8 cellular contexts compared by ENCODE assay signal in the genomic region with DNA sequence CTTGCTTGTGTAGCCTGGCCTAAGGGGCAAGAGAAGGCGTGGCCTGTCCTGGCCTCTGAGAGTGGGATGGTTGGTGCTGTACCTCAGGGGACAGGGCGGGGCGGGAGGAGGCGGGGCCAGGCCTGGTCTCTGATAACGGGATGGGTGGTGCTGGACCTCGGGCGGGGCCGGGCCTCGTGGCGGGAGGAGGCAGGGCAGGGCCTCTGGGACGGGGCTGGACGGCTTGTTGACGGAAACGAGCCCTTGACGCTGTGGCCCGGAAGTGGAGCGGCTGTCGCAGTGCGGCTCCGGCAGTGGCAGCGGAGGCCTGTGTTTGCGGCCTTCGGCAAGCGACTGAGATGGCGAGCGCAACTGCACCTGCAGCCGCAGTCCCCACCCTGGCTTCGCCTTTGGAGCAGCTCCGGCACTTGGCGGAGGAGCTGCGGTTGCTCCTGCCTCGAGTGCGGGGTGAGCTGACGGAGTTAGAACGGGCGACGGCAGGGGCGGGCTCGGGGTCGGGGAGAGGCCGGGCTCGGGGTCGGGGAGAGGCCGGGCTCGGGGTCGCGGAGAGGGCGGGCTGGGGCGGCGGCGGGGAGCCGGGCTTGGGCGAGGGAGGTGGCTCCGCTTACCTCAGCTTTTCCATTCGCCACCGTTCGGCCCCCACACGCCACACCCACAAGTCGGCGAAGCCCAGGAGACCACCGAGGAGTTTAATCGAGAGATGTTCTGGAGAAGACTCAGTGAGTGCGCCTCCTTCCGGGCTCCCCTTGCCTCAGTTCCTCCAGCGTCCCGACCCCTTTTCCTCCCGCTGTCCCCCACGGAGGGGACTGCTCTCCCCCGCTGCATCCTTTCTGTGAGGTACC. TPM values are rescaled to one million over a fixed set of nuclear protein-coding genes. Genes with fewer than 3 reads are reported as not detected.
DNase-seq lines count a peak whose midpoint lies in the region; ATAC-seq lines count a peak whose summit lies in the region.

A gene with protein sequence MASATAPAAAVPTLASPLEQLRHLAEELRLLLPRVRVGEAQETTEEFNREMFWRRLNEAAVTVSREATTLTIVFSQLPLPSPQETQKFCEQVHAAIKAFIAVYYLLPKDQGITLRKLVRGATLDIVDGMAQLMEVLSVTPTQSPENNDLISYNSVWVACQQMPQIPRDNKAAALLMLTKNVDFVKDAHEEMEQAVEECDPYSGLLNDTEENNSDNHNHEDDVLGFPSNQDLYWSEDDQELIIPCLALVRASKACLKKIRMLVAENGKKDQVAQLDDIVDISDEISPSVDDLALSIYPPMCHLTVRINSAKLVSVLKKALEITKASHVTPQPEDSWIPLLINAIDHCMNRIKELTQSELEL (plus strand): TSS at position 243 of the 842 bp plus-strand sequence. CDS start 96 bp downstream, at position 339.

- CTCF ChIA-PET in activated CD8-positive, alpha-beta memory T cell treated with anti-CD3 and anti-CD28 coated beads for 36 hours (lab: Charles Lee): interaction anchor here (1.3 to 1.6 kb wide), 3 partner anchors 19 to 100 kb away, joined by 3 to 7 read pairs (median 7); no protein-coding TSS in a partner anchor

- ATAC-seq in GM19438 (IDR thresholded peaks at IDR 0.05; ENCODE audit: low read depth, unreplicated experiment) (peak; percentile 87), HG03571 (IDR thresholded peaks at IDR 0.05; ENCODE audit: unreplicated experiment) (peak; percentile 94)

- H3K36me3 ChIP-seq in effector memory CD4-positive, alpha-beta T cell (ENCODE audit: control insufficient read depth, insufficient read depth, low read length): peaks cover 15% of the 10 kb centered on the region

- H3K9me3 ChIP-seq in effector memory CD4-positive, alpha-beta T cell (ENCODE audit: control insufficient read depth, low read length): no peaks in the 10 kb centered on the region

- H3K27me3 ChIP-seq in effector memory CD4-positive, alpha-beta T cell (replicated peaks; ENCODE audit: control insufficient read depth, insufficient read depth, low read length, poor library complexity, severe bottlenecking): no peaks in the 10 kb centered on the region

- DNase-seq in COLO829 (ENCODE audit: low spot score) (peak; percentile 84), NOMO-1 treated with DMSO at 0.1 percent for 48 hours (lab: John Stamatoyannopoulos, UW; ENCODE audit: unreplicated experiment) (peak; percentile 94), medulla oblongata (ENCODE audit: extremely low spot score) (peak; percentile 77)
- peak; percentile 76 to 87 (median 77) for DNase-seq in effector memory CD4-positive, alpha-beta T cell
- DNase-seq in stimulated activated CD8-positive, alpha-beta memory T cell treated with anti-CD3 and anti-CD28 coated beads, Interleukin-12 subunit alpha, Interleukin-12 subunit beta, amount 100 ng/mL, for 24 hours (ENCODE audit: extremely low read depth): peak; percentile 77

- POLR2A ChIA-PET in activated CD8-positive, alpha-beta memory T cell treated with anti-CD3 and anti-CD28 coated beads for 36 hours (lab: Charles Lee): no interaction called here

- peaks cover 14% of the 10 kb centered on the region for H3K4me1 ChIP-seq in effector memory CD4-positive, alpha-beta T cell (ENCODE audit: control insufficient read depth, insufficient read depth, low read length, poor library complexity, severe bottlenecking)

- H3K4me3 ChIP-seq in effector memory CD4-positive, alpha-beta T cell (ENCODE audit: insufficient read depth, low read depth, low read length, poor library complexity, severe bottlenecking): peak within 1 kb of the TSS; percentile 78

- peak within 1 kb of the TSS; percentile 84 for H3K27ac ChIP-seq in effector memory CD4-positive, alpha-beta T cell (ENCODE audit: insufficient read depth, low read length, poor library complexity, severe bottlenecking)

RNA-seq across cellular contexts. Expression of the gene that starts here (rescaled TPM):
- total RNA-seq in activated CD8-positive, alpha-beta memory T cell treated with anti-CD3 and anti-CD28 coated beads for 36 hours: 10 to 100 TPM; 48.1 to 51.6 TPM

Comparison
In these comparisons a context has a peak if more than half of its experiments do, and no peak if none do; other contexts are left out.
1. Peak in every context shown above with its lines: DNase-seq, ATAC-seq, H3K4me3 ChIP-seq and H3K27ac ChIP-seq.